Comparison of ENCODE assay signal across 20 cellular contexts in genomic region chr1:29397256-29397590, GRCh38.
"Had no signal": no experiment of that assay in that cellular context is flagged by ENCODE, and none has a peak within 500 bp of the region (broad histone marks: within the 10 kb centered on the region; RNA-seq: fewer than 3 reads in every experiment).

No MANE protein-coding gene starts in this region.

- DNase-seq: activated CD4-positive, alpha-beta memory T cell treated with anti-CD3 and anti-CD28 coated beads, Interleukin-2, amount 10 ng/mL, durations not matched to agents 7 days and 5 days; activated CD4-positive, alpha-beta T cell treated with anti-CD3 and anti-CD28 coated beads for 36 hours; activated CD4-positive, alpha-beta T cell treated with anti-CD3 and anti-CD28 coated beads, Interleukin-2, amount 50 U/mL, for 1 hour; activated CD8-positive, alpha-beta memory T cell treated with anti-CD3 and anti-CD28 coated beads, Interleukin-2, amount 50 U/mL, for 48 hours; activated naive CD4-positive, alpha-beta T cell treated with anti-CD3 and anti-CD28 coated beads, Interleukin-2, amount 50 U/mL, for 16 hours; activated naive CD8-positive, alpha-beta T cell treated with anti-CD3 and anti-CD28 coated beads, Interleukin-2, amount 10 ng/mL, durations not matched to agents 7 days and 5 days; activated T-cell treated with anti-CD3 and anti-CD28 coated beads, Interleukin-2, amount 50 U/mL, for 1 hour; aorta; caudate nucleus; KG1; NCI-H1092; NCI-H1930; NCI-H2171 treated with DMSO at 0.1 percent for 48 hours; NCI-H510A treated with DMSO at 0.1 percent for 48 hours; PC-9; SIG-M5; T-helper 1 cell had no signal

- H3K4me2 ChIP-seq: PC-9 had no signal

- H3K4me3 Mint-ChIP-seq: activated CD4-positive, alpha-beta memory T cell treated with anti-CD3 and anti-CD28 coated beads, Interleukin-2, amount 10 ng/mL, durations not matched to agents 7 days and 5 days; activated CD4-positive, alpha-beta T cell treated with anti-CD3 and anti-CD28 coated beads for 36 hours; activated naive CD8-positive, alpha-beta T cell treated with anti-CD3 and anti-CD28 coated beads, Interleukin-2, amount 10 ng/mL, durations not matched to agents 7 days and 5 days; IgD-negative memory B cell had no signal

- H3K27me3 Mint-ChIP-seq: activated CD4-positive, alpha-beta memory T cell treated with anti-CD3 and anti-CD28 coated beads, Interleukin-2, amount 10 ng/mL, durations not matched to agents 7 days and 5 days had no signal

- H3K27ac ChIP-seq: breast epithelium, PC-9, VCaP had no signal

- H3K36me3 Mint-ChIP-seq: activated naive CD8-positive, alpha-beta T cell treated with anti-CD3 and anti-CD28 coated beads, Interleukin-2, amount 10 ng/mL, durations not matched to agents 7 days and 5 days; IgD-negative memory B cell had no signal

- H3K36me3 ChIP-seq: breast epithelium had no signal

- H3K27me3 ChIP-seq: breast epithelium had no signal

- H2AFZ ChIP-seq: PC-9 had no signal

- H3K27ac Mint-ChIP-seq: activated CD4-positive, alpha-beta memory T cell treated with anti-CD3 and anti-CD28 coated beads, Interleukin-2, amount 10 ng/mL, durations not matched to agents 7 days and 5 days; activated CD4-positive, alpha-beta T cell treated with anti-CD3 and anti-CD28 coated beads for 36 hours; activated naive CD8-positive, alpha-beta T cell treated with anti-CD3 and anti-CD28 coated beads, Interleukin-2, amount 10 ng/mL, durations not matched to agents 7 days and 5 days; IgD-negative memory B cell had no signal

- H3K9me3 Mint-ChIP-seq: activated naive CD8-positive, alpha-beta T cell treated with anti-CD3 and anti-CD28 coated beads, Interleukin-2, amount 10 ng/mL, durations not matched to agents 7 days and 5 days had no signal

- H3K4me3 ChIP-seq: breast epithelium, PC-9 had no signal

- H3K4me1 Mint-ChIP-seq: activated CD4-positive, alpha-beta memory T cell treated with anti-CD3 and anti-CD28 coated beads, Interleukin-2, amount 10 ng/mL, durations not matched to agents 7 days and 5 days; activated CD4-positive, alpha-beta T cell treated with anti-CD3 and anti-CD28 coated beads for 36 hours; activated naive CD8-positive, alpha-beta T cell treated with anti-CD3 and anti-CD28 coated beads, Interleukin-2, amount 10 ng/mL, durations not matched to agents 7 days and 5 days; IgD-negative memory B cell had no signal

- H3K4me1 ChIP-seq: breast epithelium had no signal

- ATAC-seq: activated CD4-positive, alpha-beta T cell treated with anti-CD3 and anti-CD28 coated beads for 36 hours had no signal
